Comparison of ENCODE assay signal across 7 cellular contexts in genomic region chr9:36034234-36034633, GRCh38.
"Had no signal": no experiment of that assay in that cellular context is flagged by ENCODE, and none has a peak within 500 bp of the region (broad histone marks: within the 10 kb centered on the region; RNA-seq: fewer than 3 reads in every experiment).

No MANE protein-coding gene starts in this region.

- DNase-seq: H9, HCEC 1CT, KBM-7 had no signal

- H3K4me3 Mint-ChIP-seq: GM23338, H9 had no signal

- ATAC-seq: GM23338 had no signal

- H3K9me3 Mint-ChIP-seq: GM23338, H9, IgD-negative memory B cell had no signal

- H3K27ac ChIP-seq: HL-60, KMS-11 had no signal

- H3K27ac Mint-ChIP-seq: GM23338, H9, IgD-negative memory B cell had no signal

- H3K9ac ChIP-seq: KMS-11 had no signal

- H3K4me3 ChIP-seq: GM23338 had no signal
